9 cellular contexts compared by ENCODE assay signal in genomic region chr6:142551145-142551811, GRCh38.
A peak's percentile ranks its signal among the peaks of the same experiment; 100 is the strongest.
DNase-seq lines count a peak whose midpoint lies in the region; ATAC-seq and TF ChIP-seq lines count a peak whose summit lies in the region.
"Had no signal": no experiment of that assay in that cellular context is flagged by ENCODE, and none has a peak within 500 bp of the region (broad histone marks: within the 10 kb centered on the region; RNA-seq: fewer than 3 reads in every experiment).

No MANE protein-coding gene starts in this region.

- no peaks in the 10 kb centered on the region for H3K27me3 ChIP-seq in HCT116 (ENCODE audit: insufficient read depth, low read length)
- H3K27me3 ChIP-seq in WERI-Rb-1 (ENCODE audit: insufficient read depth, low read depth, severe bottlenecking): peaks cover 19% of the 10 kb centered on the region
- H3K27me3 ChIP-seq in heart right ventricle: peaks cover 0 to 7% (median 0%) of the 10 kb centered on the region in 7 donors

- TF ChIP-seq RAD21 in HCT116 (IDR thresholded peaks at IDR 0.05; ENCODE audit: low read depth): no peak

- H3K27ac ChIP-seq in HCT116 (ENCODE audit: low read depth, low read length): no peak overlapping the region
- no peak overlapping the region for H3K27ac ChIP-seq in WERI-Rb-1
- H3K27ac ChIP-seq in heart right ventricle: no peak overlapping the region
- H3K27ac ChIP-seq: SJCRH30 had no signal

- H3K79me2 ChIP-seq in HCT116 (ENCODE audit: insufficient read depth, low read length): no peaks in the 10 kb centered on the region

- ATAC-seq in HCT116 (peak; percentile 98), heart right ventricle (no peak), HG03442 (IDR thresholded peaks at IDR 0.05; ENCODE audit: unreplicated experiment) (no peak), GM21786 (IDR thresholded peaks at IDR 0.05; ENCODE audit: unreplicated experiment) (no peak), HG03378 (IDR thresholded peaks at IDR 0.05; ENCODE audit: unreplicated experiment) (no peak)

- RAD21 ChIA-PET in HCT116 (lab: Charles Lee; ENCODE audit: low non-redundant PET in 1 of 2, low total read pairs in 2 of 2, uncharacterized antibody in 2 of 2, unreplicated experiment in 2 of 2): interaction anchor here in 1 of 2 experiments (1.0 kb wide), 1 partner anchor 77 kb away, joined by 4 read pairs; no protein-coding TSS in a partner anchor

- intact Hi-C loops in HCT116 (cut with micrococcal nuclease): no loop called here
- intact Hi-C loops in heart right ventricle (cut with DNase I): no loop called here

- H3K9me2 ChIP-seq in HCT116 (ENCODE audit: insufficient read depth): no peaks in the 10 kb centered on the region

- H3K36me3 ChIP-seq in HCT116 (ENCODE audit: control insufficient read depth in 1 of 2, insufficient read depth in 2 of 2, low read length in 2 of 2) (no peaks in the 10 kb centered on the region), WERI-Rb-1 (no peaks in the 10 kb centered on the region), heart right ventricle (no peaks in the 10 kb centered on the region)
- H3K36me3 ChIP-seq: SJCRH30 had no signal

- BruUV-seq in HCT116 (replicated peaks; lab: Mats Ljungman, UMichigan): no TSS peak

- peak overlapping the region in 1 of 2 experiments; percentile 23; a peak in 2 of 4 replicates for H3K4me3 ChIP-seq in HCT116 (replicated peaks in 1 of 2; ENCODE audit: low read depth in 1 of 2, low read length in 2 of 2)
- H3K4me3 ChIP-seq in WERI-Rb-1 (ENCODE audit: low read depth, low read length): no peak overlapping the region
- no peak overlapping the region for H3K4me3 ChIP-seq in heart right ventricle
- H3K4me3 ChIP-seq: SJCRH30 had no signal

- DNase-seq in HCT116 (ENCODE audit: low read depth, low spot score) (peak; percentile 37), WERI-Rb-1 (peak; percentile 52), heart right ventricle (no peak)
- DNase-seq in central memory CD4-positive, alpha-beta T cell: peak; percentile 6
- DNase-seq in stimulated activated CD4-positive, alpha-beta T cell treated with anti-CD3 and anti-CD28 coated beads, TNF-alpha, amount 100 ng/mL, for 24 hours (ENCODE audit: low read depth in 3 of 3): peak; percentile 11 to 40 (median 11)

- no peaks in the 10 kb centered on the region for H4K20me1 ChIP-seq in HCT116 (ENCODE audit: insufficient read depth)

- H3K4me2 ChIP-seq in HCT116 (ENCODE audit: low read length): peak overlapping the region; percentile 64

- POLR2A ChIA-PET in HCT116 (lab: Charles Lee): no interaction called here

- TF ChIP-seq POLR2A in HCT116 (IDR thresholded peaks at IDR 0.05; ENCODE audit: borderline replicate concordance, extremely low read depth, insufficient read depth, insufficient read length): no peak

- peak overlapping the region; percentile 49 for H2AFZ ChIP-seq in HCT116 (ENCODE audit: low read depth, low read length, poor library complexity, severe bottlenecking)

- CTCF ChIA-PET in HCT116 (lab: Charles Lee): interaction anchor here (0.9 to 1.9 kb wide), 4 partner anchors 11 to 76 kb away, joined by 4 to 6 read pairs (median 5); no protein-coding TSS in a partner anchor

- H3K9ac ChIP-seq in HCT116 (ENCODE audit: low read length): no peak overlapping the region

- H3K4me1 ChIP-seq in HCT116 (ENCODE audit: control insufficient read depth in 1 of 2, insufficient read depth in 2 of 2, low read length in 2 of 2): peaks cover 7 to 13% of the 10 kb centered on the region in 2 experiments; a peak in 3 of 4 replicates
- H3K4me1 ChIP-seq in heart right ventricle: peaks cover 0 to 7% (median 0%) of the 10 kb centered on the region in 9 donors
- H3K4me1 ChIP-seq: SJCRH30 had no signal

- H3K9me3 ChIP-seq in HCT116 (ENCODE audit: control insufficient read depth in 1 of 2, insufficient read depth in 1 of 2, low read depth in 1 of 2, low read length in 2 of 2) (no peaks in the 10 kb centered on the region), WERI-Rb-1 (ENCODE audit: severe bottlenecking) (no peaks in the 10 kb centered on the region), heart right ventricle (no peaks in the 10 kb centered on the region)
- H3K9me3 ChIP-seq: SJCRH30 had no signal

- peak in 1 of 3 experiments; percentile 34; a peak in 1 of 6 replicates for TF ChIP-seq CTCF in HCT116 (IDR thresholded peaks at IDR 0.05 in 2 of 3, conservative IDR thresholded peaks at IDR 0.05 in 1 of 3; ENCODE audit: borderline replicate concordance in 1 of 3, insufficient read depth in 1 of 3, low read depth in 2 of 3, low read length in 2 of 3)
- peak; percentile 4; the same call in 1 of the 2 replicates for TF ChIP-seq CTCF in WERI-Rb-1 (IDR thresholded peaks at IDR 0.05; ENCODE audit: low read depth, low read length)
- TF ChIP-seq CTCF in heart right ventricle (IDR thresholded peaks at IDR 0.05): no peak

- WGBS in heart right ventricle, 2 donors: 62 to 68% methylated on average over 9 of the region's 9 CpGs

TF ChIP-seq in HCT116, 20 proteins besides CTCF, POLR2A, EP300 and RAD21 (continues in another document):
- TF ChIP-seq MAX (IDR thresholded peaks at IDR 0.05): 0 out of 2 replicates have a peak, but pooled peaks have one; percentile 41
- no peak for TF ChIP-seq ZBTB33 (IDR thresholded peaks at IDR 0.05; ENCODE audit: extremely low read depth, insufficient replicate concordance, low read length)
- TF ChIP-seq ATF3 (IDR thresholded peaks at IDR 0.05): no peak
- TF ChIP-seq REST (IDR thresholded peaks at IDR 0.05; ENCODE audit: low read depth): no peak
- 0 out of 2 replicates have a peak, but pooled peaks have one; percentile 30 for TF ChIP-seq POLR2AphosphoS5 (IDR thresholded peaks at IDR 0.05; ENCODE audit: low read depth, low read length)
- no peak for TF ChIP-seq EZH2phosphoT487 (IDR thresholded peaks at IDR 0.05; ENCODE audit: borderline replicate concordance)
- no peak for TF ChIP-seq SRF (IDR thresholded peaks at IDR 0.05; ENCODE audit: low read depth)
- TF ChIP-seq SIN3A (IDR thresholded peaks at IDR 0.05; ENCODE audit: low read depth): peak; percentile 52; the same call in 1 of the 2 replicates
- no peak for TF ChIP-seq CEBPB (IDR thresholded peaks at IDR 0.05; ENCODE audit: low read depth)
- TF ChIP-seq YY1 (IDR thresholded peaks at IDR 0.05; ENCODE audit: extremely low read depth, insufficient replicate concordance, low read depth, low read length): no peak
- no peak for TF ChIP-seq ZNF274 (IDR thresholded peaks at IDR 0.05; ENCODE audit: low read depth, low read length)
- no peak for TF ChIP-seq ZFX (IDR thresholded peaks at IDR 0.05)
- TF ChIP-seq JUND (IDR thresholded peaks at IDR 0.05): 0 out of 2 replicates have a peak, but pooled peaks have one; percentile 18
- no peak for TF ChIP-seq EZH2 (IDR thresholded peaks at IDR 0.05)
- TF ChIP-seq CBX3 (IDR thresholded peaks at IDR 0.05; ENCODE audit: low read depth): 0 out of 2 replicates have a peak, but pooled peaks have one; percentile 40
- TF ChIP-seq ELF1 (IDR thresholded peaks at IDR 0.05; ENCODE audit: borderline replicate concordance, low read depth): no peak
- TF ChIP-seq EGR1 (IDR thresholded peaks at IDR 0.05; ENCODE audit: low read depth): no peak
- no peak for TF ChIP-seq FOSL1 (IDR thresholded peaks at IDR 0.05; ENCODE audit: low read depth)
- no peak for TF ChIP-seq TCF7L2 (IDR thresholded peaks at IDR 0.05; ENCODE audit: borderline replicate concordance, extremely low read depth, insufficient read depth, insufficient read length)

Comparison
In these comparisons a context has a peak if more than half of its experiments do, and no peak if none do; other contexts are left out.
1. DNase-seq: peak in HCT116 (single experiment), WERI-Rb-1 (single experiment), central memory CD4-positive, alpha-beta T cell (single experiment) and stimulated activated CD4-positive, alpha-beta T cell treated with anti-CD3 and anti-CD28 coated beads, TNF-alpha, amount 100 ng/mL, for 24 hours (3 of 3); none in heart right ventricle (0 of 2).